Comparison of ENCODE assay signal across 9 cellular contexts in the genomic region with DNA sequence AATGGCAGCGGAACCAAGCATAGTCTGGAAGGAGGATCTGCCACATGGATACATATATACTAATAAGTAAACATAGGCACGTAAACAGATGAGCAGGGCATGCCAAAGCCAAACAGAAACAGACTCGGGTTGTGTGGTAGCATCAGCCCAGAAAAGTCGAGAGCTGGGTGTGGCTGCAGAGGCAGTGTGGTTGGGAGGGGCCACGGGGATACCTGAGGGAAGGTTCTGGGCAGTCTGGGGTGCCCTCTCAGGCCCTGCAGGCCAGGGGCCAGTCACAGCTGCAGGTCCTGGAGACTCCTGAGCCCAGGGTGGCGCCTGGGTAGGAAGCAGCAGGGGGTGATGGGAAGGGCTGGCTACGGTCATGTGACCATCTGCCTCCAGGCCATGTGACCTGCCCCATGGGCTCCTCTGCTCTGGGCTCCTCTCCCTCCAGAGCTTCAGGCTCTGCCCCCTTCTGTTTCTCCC. TPM values are rescaled to one million over a fixed set of nuclear protein-coding genes. Genes with fewer than 3 reads are reported as not detected.
DNase-seq lines count a peak whose midpoint lies in the region; ATAC-seq and TF ChIP-seq lines count a peak whose summit lies in the region.
"Had no signal": no experiment of that assay in that cellular context is flagged by ENCODE, and none has a peak within 500 bp of the region (broad histone marks: within the 10 kb centered on the region; RNA-seq: fewer than 3 reads in every experiment).

No MANE protein-coding gene starts in this region.

- no peaks in the 10 kb centered on the region for H3K9me3 Mint-ChIP-seq in activated naive CD8-positive, alpha-beta T cell treated with anti-CD3 and anti-CD28 coated beads, Interleukin-2, amount 10 ng/mL, durations not matched to agents 7 days and 5 days

- intact Hi-C loops in mucosa of descending colon (cut with DNase I, micrococcal nuclease), result loop anchor here in 1 of 2 donors (10.0 kb wide), 1 partner anchor 274 kb away; no protein-coding TSS in a partner anchor

- no peaks in the 10 kb centered on the region for H3K9me3 ChIP-seq in mucosa of descending colon

- H3K27me3 Mint-ChIP-seq in activated naive CD8-positive, alpha-beta T cell treated with anti-CD3 and anti-CD28 coated beads, Interleukin-2, amount 10 ng/mL, durations not matched to agents 7 days and 5 days, result no peaks in the 10 kb centered on the region

- peak; percentile 20 for ATAC-seq in activated naive CD8-positive, alpha-beta T cell treated with anti-CD3 and anti-CD28 coated beads, Interleukin-2, amount 10 ng/mL, durations not matched to agents 7 days and 5 days (ENCODE audit: low read depth)
- ATAC-seq in mucosa of descending colon, result peak; percentile 52
- ATAC-seq in GM18517 (IDR thresholded peaks at IDR 0.05; ENCODE audit: unreplicated experiment), result no peak
- ATAC-seq in GM18520 (IDR thresholded peaks at IDR 0.05; ENCODE audit: unreplicated experiment), result no peak
- no peak for ATAC-seq in HG03159 (IDR thresholded peaks at IDR 0.05; ENCODE audit: unreplicated experiment)

- peaks cover 8% of the 10 kb centered on the region for H3K4me1 ChIP-seq in mucosa of descending colon (ENCODE audit: low read depth)

- no peak for TF ChIP-seq CTCF in mucosa of descending colon (IDR thresholded peaks at IDR 0.05)

- DNase-seq in AG08396 (ENCODE audit: low spot score) (peak; percentile 38), HuH-7.5 (ENCODE audit: low spot score) (peak; percentile 61), mucosa of descending colon (no peak), NOMO-1 treated with dmso at 0.1 percent for 144 hours (lab: John Stamatoyannopoulos, UW; ENCODE audit: unreplicated experiment) (no peak)
- no peak for DNase-seq in activated naive CD8-positive, alpha-beta T cell treated with anti-CD3 and anti-CD28 coated beads, Interleukin-2, amount 10 ng/mL, durations not matched to agents 7 days and 5 days
- DNase-seq: DMS79 had no signal

- H3K4me1 Mint-ChIP-seq in activated naive CD8-positive, alpha-beta T cell treated with anti-CD3 and anti-CD28 coated beads, Interleukin-2, amount 10 ng/mL, durations not matched to agents 7 days and 5 days, result peaks cover 5% of the 10 kb centered on the region

- no peak overlapping the region for H3K4me3 ChIP-seq in mucosa of descending colon

- POLR2A ChIA-PET in activated naive CD8-positive, alpha-beta T cell treated with anti-CD3 and anti-CD28 coated beads, Interleukin-2, amount 10 ng/mL, durations not matched to agents 7 days and 5 days (lab: Charles Lee), result interaction anchor here (0.9 to 1.4 kb wide), 2 partner anchors 142 to 287 kb away, joined by 3 to 6 read pairs; no protein-coding TSS in a partner anchor

- H3K4me3 Mint-ChIP-seq in activated naive CD8-positive, alpha-beta T cell treated with anti-CD3 and anti-CD28 coated beads, Interleukin-2, amount 10 ng/mL, durations not matched to agents 7 days and 5 days, result no peak overlapping the region

- no peaks in the 10 kb centered on the region for H3K36me3 ChIP-seq in mucosa of descending colon (ENCODE audit: low read depth)

- no peak overlapping the region for H3K27ac Mint-ChIP-seq in activated naive CD8-positive, alpha-beta T cell treated with anti-CD3 and anti-CD28 coated beads, Interleukin-2, amount 10 ng/mL, durations not matched to agents 7 days and 5 days

- peaks cover 10% of the 10 kb centered on the region for H3K36me3 Mint-ChIP-seq in activated naive CD8-positive, alpha-beta T cell treated with anti-CD3 and anti-CD28 coated beads, Interleukin-2, amount 10 ng/mL, durations not matched to agents 7 days and 5 days

RNA-seq across cellular contexts. Expression of a gene that starts 42.8 kb away (rescaled TPM):
- 10 to 100 TPM; 28.5 to 29.9 TPM for total RNA-seq in activated naive CD8-positive, alpha-beta T cell treated with anti-CD3 and anti-CD28 coated beads, Interleukin-2, amount 10 ng/mL, durations not matched to agents 7 days and 5 days
- total RNA-seq in mucosa of descending colon, result 10 to 100 TPM; 22.2 to 31.7 (median 31.5) TPM

Comparison
In these comparisons a context has a peak if more than half of its experiments do, and no peak if none do; other contexts are left out.
1. DNase-seq: peak in AG08396 (single experiment) and HuH-7.5 (single experiment); none in activated naive CD8-positive, alpha-beta T cell treated with anti-CD3 and anti-CD28 coated beads, Interleukin-2, amount 10 ng/mL, durations not matched to agents 7 days and 5 days (single experiment), mucosa of descending colon (0 of 3) and NOMO-1 treated with dmso at 0.1 percent for 144 hours (single experiment).
2. ATAC-seq: peak in activated naive CD8-positive, alpha-beta T cell treated with anti-CD3 and anti-CD28 coated beads, Interleukin-2, amount 10 ng/mL, durations not matched to agents 7 days and 5 days (single experiment) and mucosa of descending colon (single experiment); none in GM18517 (single experiment), GM18520 (single experiment) and HG03159 (single experiment).